ENCODE assay signal across 27 cellular contexts in the genomic region with DNA sequence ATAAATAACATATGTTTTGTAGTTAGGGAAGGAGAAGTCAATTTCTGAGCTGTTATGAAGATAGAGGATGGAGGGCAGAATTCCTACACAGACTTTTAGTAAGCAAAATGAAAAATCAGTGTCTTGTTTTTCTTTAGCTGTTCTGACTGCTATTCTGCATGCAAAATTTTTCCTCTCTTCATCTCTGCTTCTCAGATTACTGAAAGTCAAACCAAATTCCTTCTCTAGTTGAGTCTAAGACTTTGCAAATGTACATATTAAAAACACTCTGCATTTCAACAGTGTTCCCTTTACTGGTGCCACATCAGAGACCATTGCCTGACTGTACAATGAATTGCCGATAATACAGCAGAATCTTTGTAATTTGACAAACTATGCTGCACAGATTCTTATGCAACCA.
"Had no signal": no experiment of that assay in that cellular context is flagged by ENCODE, and none has a peak within 500 bp of the region (broad histone marks: within the 10 kb centered on the region; RNA-seq: fewer than 3 reads in every experiment).

No MANE protein-coding gene starts in this region.

- H3K9me3 ChIP-seq: left lung, lower lobe of right lung, pancreas, prostate gland, spleen, tibial nerve, uterus had no signal

- ATAC-seq: left colon; left lung; lower lobe of right lung; natural killer cell treated with Interleukin-12 subunit alpha and Interleukin-12 subunit beta and Interleukin-15 and Interleukin-18, amount 100 ng/mL, for 72 hours; pancreas; right cardiac atrium; sciatic nerve; stimulated activated memory B cell treated with anti-CD40 and anti-IgM and Interleukin-4, amounts not matched to agents 10 μg/mL and 1 μg/mL and 100 μg/mL, for 72 hours; stimulated activated naive CD8-positive, alpha-beta T cell treated with anti-CD3 and anti-CD28 coated beads, Interleukin-15, amount 100 ng/mL, for 72 hours had no signal

- H3K27ac Mint-ChIP-seq: natural killer cell treated with Interleukin-12 subunit alpha and Interleukin-12 subunit beta and Interleukin-15 and Interleukin-18, amount 100 ng/mL, for 72 hours; stimulated activated memory B cell treated with anti-CD40 and anti-IgM and Interleukin-4, amounts not matched to agents 10 μg/mL and 1 μg/mL and 100 μg/mL, for 72 hours; stimulated activated naive CD8-positive, alpha-beta T cell treated with anti-CD3 and anti-CD28 coated beads, Interleukin-15, amount 100 ng/mL, for 72 hours; type B pancreatic cell had no signal

- H3K4me1 Mint-ChIP-seq: naive B cell; neural crest cell; stimulated activated memory B cell treated with anti-CD40 and anti-IgM and Interleukin-4, amounts not matched to agents 10 μg/mL and 1 μg/mL and 100 μg/mL, for 72 hours; stimulated activated naive CD8-positive, alpha-beta T cell treated with anti-CD3 and anti-CD28 coated beads, Interleukin-15, amount 100 ng/mL, for 72 hours had no signal

- H3K4me3 ChIP-seq: left lung, lower lobe of right lung, pancreas, prostate gland, spleen, tibial nerve, uterus had no signal

- DNase-seq: kidney; left colon; left lung; lower lobe of right lung; mammary epithelial cell; mesenchymal stem cell; naive B cell; nucleus accumbens; pancreas; posterior cingulate gyrus; retina; right cardiac atrium; small intestine; spleen; stimulated activated CD4-positive, alpha-beta T cell treated with anti-CD3 and anti-CD28 coated beads, Interleukin-4, amount 100 ng/mL, for 4 hours; stimulated activated CD8-positive, alpha-beta memory T cell treated with anti-CD3 and anti-CD28 coated beads, Interleukin-4, amount 100 ng/mL, for 48 hours; stimulated activated naive CD4-positive, alpha-beta T cell treated with Interleukin-2 at 50 U/mL for 16 hours; stimulated activated naive CD8-positive, alpha-beta T cell treated with anti-CD3 and anti-CD28 coated beads, Interleukin-15, amount 100 ng/mL, for 72 hours; substantia nigra; uterus had no signal

- H3K4me3 Mint-ChIP-seq: naive B cell; natural killer cell treated with Interleukin-12 subunit alpha and Interleukin-12 subunit beta and Interleukin-15 and Interleukin-18, amount 100 ng/mL, for 72 hours; neural crest cell; stimulated activated memory B cell treated with anti-CD40 and anti-IgM and Interleukin-4, amounts not matched to agents 10 μg/mL and 1 μg/mL and 100 μg/mL, for 72 hours; stimulated activated naive CD8-positive, alpha-beta T cell treated with anti-CD3 and anti-CD28 coated beads, Interleukin-15, amount 100 ng/mL, for 72 hours; type B pancreatic cell had no signal

- H3K36me3 Mint-ChIP-seq: naive B cell; natural killer cell treated with Interleukin-12 subunit alpha and Interleukin-12 subunit beta and Interleukin-15 and Interleukin-18, amount 100 ng/mL, for 72 hours; stimulated activated memory B cell treated with anti-CD40 and anti-IgM and Interleukin-4, amounts not matched to agents 10 μg/mL and 1 μg/mL and 100 μg/mL, for 72 hours; type B pancreatic cell had no signal

- H3K9me3 Mint-ChIP-seq: naive B cell; natural killer cell treated with Interleukin-12 subunit alpha and Interleukin-12 subunit beta and Interleukin-15 and Interleukin-18, amount 100 ng/mL, for 72 hours; neural crest cell; stimulated activated memory B cell treated with anti-CD40 and anti-IgM and Interleukin-4, amounts not matched to agents 10 μg/mL and 1 μg/mL and 100 μg/mL, for 72 hours; stimulated activated naive CD8-positive, alpha-beta T cell treated with anti-CD3 and anti-CD28 coated beads, Interleukin-15, amount 100 ng/mL, for 72 hours; type B pancreatic cell had no signal

- H3K36me3 ChIP-seq: left lung, lower lobe of right lung, pancreas, prostate gland, spleen, tibial nerve, uterus had no signal

- H3K27me3 Mint-ChIP-seq: naive B cell; natural killer cell treated with Interleukin-12 subunit alpha and Interleukin-12 subunit beta and Interleukin-15 and Interleukin-18, amount 100 ng/mL, for 72 hours; stimulated activated memory B cell treated with anti-CD40 and anti-IgM and Interleukin-4, amounts not matched to agents 10 μg/mL and 1 μg/mL and 100 μg/mL, for 72 hours; stimulated activated naive CD8-positive, alpha-beta T cell treated with anti-CD3 and anti-CD28 coated beads, Interleukin-15, amount 100 ng/mL, for 72 hours; type B pancreatic cell had no signal

- H3K4me1 ChIP-seq: lower lobe of right lung, pancreas, prostate gland, spleen, uterus had no signal

- H3K27ac ChIP-seq: left lung, lower lobe of right lung, pancreas, prostate gland, spleen, tibial nerve, uterus had no signal

- H3K27me3 ChIP-seq: left lung, pancreas, spleen, tibial nerve, uterus had no signal
